In genomic region chr5:56262269-56262668, GRCh38 we compare ENCODE assay signal across 22 cellular contexts. TPM values are rescaled to one million over a fixed set of nuclear protein-coding genes. Genes with fewer than 3 reads are reported as not detected.
"Had no signal": no experiment of that assay in that cellular context is flagged by ENCODE, and none has a peak within 500 bp of the region (broad histone marks: within the 10 kb centered on the region; RNA-seq: fewer than 3 reads in every experiment).

No MANE protein-coding gene starts in this region.

- DNase-seq: activated CD4-positive, alpha-beta T cell treated with anti-CD3 and anti-CD28 coated beads for 36 hours; activated CD4-positive, alpha-beta T cell treated with anti-CD3 and anti-CD28 coated beads, Interleukin-2, amount 10 ng/mL, durations not matched to agents 7 days and 5 days; activated CD4-positive, alpha-beta T cell treated with anti-CD3 and anti-CD28 coated beads, Interleukin-2, amount 50 U/mL, for 48 hours; activated CD8-positive, alpha-beta T cell treated with anti-CD3 and anti-CD28 coated beads, Interleukin-2, amount 10 ng/mL, durations not matched to agents 7 days and 5 days; activated gamma-delta T cell treated with Interleukin-2 at 50 U/mL for 16 hours; activated naive CD4-positive, alpha-beta T cell treated with anti-CD3 and anti-CD28 coated beads for 36 hours; activated T-cell treated with anti-CD3 and anti-CD28 coated beads, Interleukin-2, amount 50 U/mL, for 24 hours; adrenal gland; anterior cingulate cortex; caudate nucleus; cerebellar nuclear complex; Karpas-422; KBM-7; NCI-H1436 treated with DMSO at 0.1 percent for 48 hours; NCI-H1694 treated with DMSO at 0.1 percent for 48 hours; NCI-H2029; NCI-H2107; Right ventricle myocardium superior had no signal

- H3K27ac ChIP-seq: adrenal gland had no signal

- ATAC-seq: activated CD4-positive, alpha-beta T cell treated with anti-CD3 and anti-CD28 coated beads for 36 hours; activated CD8-positive, alpha-beta T cell treated with anti-CD3 and anti-CD28 coated beads, Interleukin-2, amount 10 ng/mL, durations not matched to agents 7 days and 5 days; activated naive CD4-positive, alpha-beta T cell treated with anti-CD3 and anti-CD28 coated beads, Interleukin-2, amount 50 U/mL, for 72 hours had no signal

- H3K27me3 ChIP-seq: adrenal gland had no signal

- H3K9me3 ChIP-seq: adrenal gland had no signal

- H3K4me3 ChIP-seq: adrenal gland had no signal

- H3K36me3 ChIP-seq: adrenal gland had no signal

RNA-seq across cellular contexts. Expression of gene ANKRD55, which starts 29.1 kb away (rescaled TPM):
- total RNA-seq: bronchial epithelial cell, MCF 10A, OCI-LY7, Right ventricle myocardium superior had no signal
